1 cellular context compared by ENCODE assay signal in genomic region chr2:46314065-46314835, GRCh38.
TF ChIP-seq lines count a peak whose summit lies in the region.

No MANE protein-coding gene starts in this region.

TF ChIP-seq in IMR-90, 13 proteins besides CTCF, POLR2A, EP300 and RAD21:
- no peak for TF ChIP-seq MXI1 (IDR thresholded peaks at IDR 0.05; ENCODE audit: borderline replicate concordance, low read depth, low read length)
